8 cellular contexts compared by ENCODE assay signal in the genomic region with DNA sequence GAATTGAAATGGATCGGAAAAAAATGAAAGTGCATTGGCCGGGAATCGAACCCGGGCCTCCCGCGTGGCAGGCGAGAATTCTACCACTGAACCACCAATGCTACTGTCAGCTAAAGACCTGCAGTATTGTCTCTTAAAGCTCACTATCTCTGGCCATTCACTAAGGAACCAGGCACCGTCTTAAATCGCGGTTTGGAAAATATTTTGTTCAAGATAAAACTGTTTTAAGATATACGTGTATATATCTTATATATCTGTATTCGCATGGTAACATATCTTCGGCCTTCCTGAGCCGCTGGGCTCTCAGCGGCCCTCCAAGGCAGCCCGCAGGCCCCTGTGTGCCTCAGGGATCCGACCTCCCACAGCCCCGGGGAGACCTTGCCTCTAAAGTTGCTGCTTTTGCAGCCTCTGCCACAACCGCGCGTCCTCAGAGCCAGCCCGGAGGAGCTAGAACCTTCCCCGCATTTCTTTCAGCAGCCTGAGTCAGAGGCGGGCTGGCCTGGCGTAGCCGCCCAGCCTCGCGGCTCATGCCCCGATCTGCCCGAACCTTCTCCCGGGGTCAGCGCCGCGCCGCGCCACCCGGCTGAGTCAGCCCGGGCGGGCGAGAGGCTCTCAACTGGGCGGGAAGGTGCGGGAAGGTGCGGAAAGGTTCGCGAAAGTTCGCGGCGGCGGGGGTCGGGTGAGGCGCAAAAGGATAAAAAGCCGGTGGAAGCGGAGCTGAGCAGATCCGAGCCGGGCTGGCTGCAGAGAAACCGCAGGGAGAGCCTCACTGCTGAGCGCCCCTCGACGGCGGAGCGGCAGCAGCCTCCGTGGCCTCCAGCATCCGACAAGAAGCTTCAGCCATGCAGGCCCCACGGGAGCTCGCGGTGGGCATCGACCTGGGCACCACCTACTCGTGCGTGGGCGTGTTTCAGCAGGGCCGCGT. TPM values are rescaled to one million over a fixed set of nuclear protein-coding genes. Genes with fewer than 3 reads are reported as not detected.
DNase-seq lines count a peak whose midpoint lies in the region; ATAC-seq, FAIRE-seq and TF ChIP-seq lines count a peak whose summit lies in the region.
"Not testable (repeated sequence)": the region's sequence is repeated elsewhere in the genome, so short reads cannot be mapped to it uniquely, and the experiment has no call there.

A gene (plus strand): TSS at position 724 of the 925 bp plus-strand sequence. CDS start 119 bp downstream, at position 843.

- H4K8ac ChIP-seq in H1 (ENCODE audit: extremely low read depth, insufficient read depth, low read length) = not testable (repeated sequence)

- not testable (repeated sequence) for H3K4me1 ChIP-seq in HUES64 (ENCODE audit: insufficient read depth, low read length); OCI-LY3 (ENCODE audit: low read length); H1 (replicated peaks in 1 of 4; ENCODE audit: control insufficient read depth in 3 of 4, insufficient read depth in 4 of 4, low read length in 3 of 4)

- TF ChIP-seq CTCF in OCI-LY3 (IDR thresholded peaks at IDR 0.05; ENCODE audit: low read depth, low read length); H1 (IDR thresholded peaks at IDR 0.05; ENCODE audit: control extremely low read depth in 1 of 3, insufficient read depth in 1 of 3, low read depth in 1 of 3, low read length in 3 of 3): not testable (repeated sequence)

- not testable (repeated sequence) for H3K79me2 ChIP-seq in OCI-LY3 (ENCODE audit: low read length); H1 (ENCODE audit: control insufficient read depth in 1 of 2, insufficient read depth in 2 of 2, low read length in 2 of 2)

- under 1% methylated on average over 55 of the region's 72 CpGs for WGBS in HUES64
- WGBS in H1 (ENCODE audit: extremely low coverage in 1 of 2, insufficient coverage in 1 of 2, insufficient read length in 1 of 2, insufficient replicate concordance in 2 of 2, low coverage in 1 of 2, low lambda C conversion rate in 2 of 2, missing lambda C conversion rate in 1 of 2), 2 experiments = 2% methylated on average over 41 of the region's 72 CpGs; no CpG with 5 or more reads in 1 of the 2 experiments

- POLR2A ChIA-PET in H1 (lab: Charles Lee; ENCODE audit: partially characterized antibody) = not testable (repeated sequence)

- not testable (repeated sequence) for H2BK120ac ChIP-seq in H1 (replicated peaks; ENCODE audit: low read depth, low read length)

- not testable (repeated sequence) for H2BK15ac ChIP-seq in H1 (ENCODE audit: low read length)

- peak; percentile 39 for ATAC-seq in GM21360 (IDR thresholded peaks at IDR 0.05; ENCODE audit: unreplicated experiment)

- not testable (repeated sequence) for H3K56ac ChIP-seq in H1 (replicated peaks; ENCODE audit: insufficient read length, low read depth, low read length)

- TF ChIP-seq EP300 in H1 (IDR thresholded peaks at IDR 0.05; ENCODE audit: borderline replicate concordance in 1 of 2, low read depth in 2 of 2, low read length in 2 of 2) = not testable (repeated sequence)

- H3K9me3 ChIP-seq in HUES64 (ENCODE audit: insufficient read depth, low read depth, low read length); OCI-LY3 (ENCODE audit: insufficient read depth, low read length); H1 (ENCODE audit: insufficient read depth in 2 of 2, low read depth in 1 of 2, low read length in 1 of 2): not testable (repeated sequence)

- CTCF ChIA-PET in H1 (lab: Charles Lee; ENCODE audit: partially characterized antibody) = interaction anchor here (1.3 kb wide), 1 partner anchor 37 kb away, joined by 4 read pairs; no protein-coding TSS in a partner anchor

- not testable (repeated sequence) for H2AK5ac ChIP-seq in H1 (ENCODE audit: low read depth, low read length)

- not testable (repeated sequence) for H4K5ac ChIP-seq in H1 (ENCODE audit: insufficient read length, low read depth, low read length)

- H3K14ac ChIP-seq in H1 (ENCODE audit: insufficient read length) = not testable (repeated sequence)

- H3K27me3 ChIP-seq in HUES64 (ENCODE audit: insufficient read depth, low read length) = peaks cover 40% of the 10 kb centered on the region
- H3K27me3 ChIP-seq in OCI-LY3 (ENCODE audit: low read depth, low read length) = not testable (repeated sequence)
- peaks cover 11 to 21% (median 16%) of the 10 kb centered on the region in 4 experiments; a peak in 6 of 7 replicates for H3K27me3 ChIP-seq in H1 (replicated peaks in 1 of 4; ENCODE audit: control insufficient read depth in 3 of 4, extremely low read depth in 1 of 4, insufficient read depth in 3 of 4, low read length in 3 of 4)

- peak; percentile 94 for DNase-seq in CD1c-positive myeloid dendritic cell (ENCODE audit: extremely low spot score)
- DNase-seq in activated CD8-positive, alpha-beta memory T cell treated with anti-CD3 and anti-CD28 coated beads, Interleukin-2, amount 50 U/mL, for 48 hours = peak; percentile 97
- DNase-seq in H1 (ENCODE audit: low read depth in 1 of 2, low spot score in 2 of 2) = peak in 1 of 2 experiments; percentile 88
- peak; percentile 79 to 83 for DNase-seq in lung microvascular endothelial cell (ENCODE audit: low read depth in 2 of 2)
- peak; percentile 72 to 75 for DNase-seq in stimulated activated CD4-positive, alpha-beta T cell treated with anti-CD3 and anti-CD28 coated beads, Interleukin-4, amount 100 ng/mL, for 4 hours

- not testable (repeated sequence) for H2BK5ac ChIP-seq in H1 (ENCODE audit: low read depth, low read length)

- H3K4me3 ChIP-seq in HUES64 (ENCODE audit: low read length) (peak within 1 kb of the TSS; percentile 92), OCI-LY3 (ENCODE audit: low read length) (peak within 1 kb of the TSS; percentile 76), H1 (ENCODE audit: extremely low read depth in 1 of 4, insufficient read depth in 2 of 4, low read depth in 3 of 4, low read length in 4 of 4) (peak within 1 kb of the TSS; percentile 54 to 73 (median 64))

- not testable (repeated sequence) for H3K79me1 ChIP-seq in H1 (ENCODE audit: low read depth, low read length)

- not testable (repeated sequence) for H2BK20ac ChIP-seq in H1 (ENCODE audit: low read length)

- not testable (repeated sequence) for H4K20me1 ChIP-seq in OCI-LY3 (ENCODE audit: insufficient read depth, low read length); H1 (replicated peaks in 1 of 2; ENCODE audit: control insufficient read depth in 1 of 2, insufficient read depth in 2 of 2, low read length in 2 of 2)

- H4K91ac ChIP-seq in H1 (replicated peaks; ENCODE audit: insufficient read length, low read length) = not testable (repeated sequence)

- H3K9ac ChIP-seq in HUES64 (ENCODE audit: low read depth, low read length) = peak within 1 kb of the TSS; percentile 73
- peak within 1 kb of the TSS; percentile 67 for H3K9ac ChIP-seq in OCI-LY3 (ENCODE audit: low read length)
- peak within 1 kb of the TSS in 1 of 4 experiments; percentile 13; a peak in 1 of 7 replicates for H3K9ac ChIP-seq in H1 (replicated peaks in 1 of 4; ENCODE audit: extremely low read depth in 1 of 4, low read depth in 3 of 4, low read length in 3 of 4)

- H2AFZ ChIP-seq in OCI-LY3 (ENCODE audit: low read depth, low read length) (peak within 1 kb of the TSS; percentile 36), H1 (ENCODE audit: low read length) (peak within 1 kb of the TSS; percentile 0; the same call in 1 of the 2 replicates)

- H3K23ac ChIP-seq in H1 (ENCODE audit: insufficient read length) = not testable (repeated sequence)

- not testable (repeated sequence) for H3K4ac ChIP-seq in H1 (replicated peaks; ENCODE audit: insufficient read length, low read depth, low read length)

- H3K4me2 ChIP-seq in OCI-LY3 (ENCODE audit: low read length) = peak within 1 kb of the TSS; percentile 73
- peak within 1 kb of the TSS; percentile 49 to 64 for H3K4me2 ChIP-seq in H1 (ENCODE audit: insufficient read depth in 1 of 2, low read depth in 2 of 2, low read length in 2 of 2)

- H3K27ac ChIP-seq in HUES64 (ENCODE audit: low read depth, low read length); H1 (ENCODE audit: low read depth, low read length): not testable (repeated sequence)
- peak within 1 kb of the TSS; percentile 47 for H3K27ac ChIP-seq in OCI-LY3 (ENCODE audit: low read length)

- not testable (repeated sequence) for TF ChIP-seq RAD21 in H1 (IDR thresholded peaks at IDR 0.05 in 1 of 2, conservative IDR thresholded peaks at IDR 0.05 in 1 of 2; ENCODE audit: low read depth in 2 of 2, low read length in 2 of 2)

- H2BK12ac ChIP-seq in H1 (ENCODE audit: low read depth, low read length) = not testable (repeated sequence)

- H3K36me3 ChIP-seq in HUES64 (ENCODE audit: insufficient read depth, low read length); OCI-LY3 (replicated peaks; ENCODE audit: low read depth, low read length); H1 (ENCODE audit: control insufficient read depth in 2 of 4, insufficient read depth in 4 of 4, low read length in 3 of 4): not testable (repeated sequence)

- TF ChIP-seq POLR2A in H1 (IDR thresholded peaks at IDR 0.05; ENCODE audit: control extremely low read depth in 1 of 2, low read depth in 2 of 2, low read length in 2 of 2) = not testable (repeated sequence)

- not testable (repeated sequence) for H3K23me2 ChIP-seq in H1 (ENCODE audit: low read depth, low read length)

- H3K18ac ChIP-seq in H1 (ENCODE audit: extremely low read depth, low read length) = not testable (repeated sequence)

- FAIRE-seq in H1 (lab: Jason Lieb, UNC) = not testable (repeated sequence)

TF ChIP-seq in H1, 55 proteins besides CTCF, POLR2A, EP300 and RAD21 (continues in another document):
- TF ChIP-seq TAF7 (optimal IDR thresholded peaks at IDR 0.05; ENCODE audit: borderline replicate concordance, low read depth, low read length) (peak; percentile 38), CEBPB (IDR thresholded peaks at IDR 0.05; ENCODE audit: low read depth, low read length) (peak; percentile 53; the same call in 1 of the 2 replicates), PHF8 (conservative IDR thresholded peaks at IDR 0.05; ENCODE audit: low read depth, low read length) (0 out of 2 replicates have a peak, but pooled peaks have one; percentile 11)

RNA-seq across cellular contexts. Expression of the gene that starts here (rescaled TPM):
- not detected for polyA plus RNA-seq in HUES64 (2013, experiment 1 of 2)
- polyA plus RNA-seq in HUES64 (2013, experiment 2 of 2) = not detected
- 0.15 and 0.17 TPM in 2 replicates for total RNA-seq in H1 (2021; fragmentation: NEBNext Ultra II Directional; extraction: Animal tissue kit (Norgen Biotek cat#: 25700))
- polyA plus RNA-seq in H1 (2011; rRNA removed) = 0.05 and 0.06 TPM in 2 replicates
- polyA plus RNA-seq in H1 (2011; cell fraction: cytosol; rRNA removed) = 0.05 TPM
- polyA plus RNA-seq in H1 (2011; cell fraction: nucleus; rRNA removed) = not detected
- polyA plus RNA-seq in H1 (2012, experiment 1 of 2) = 0.11 to 0.15 TPM in 2 of 4 replicates, not detected in the others
- 0.08 TPM for polyA plus RNA-seq in H1 (2012, experiment 2 of 2)
- polyA plus RNA-seq in H1 (2013, experiment 1 of 2) = not detected
- not detected for polyA plus RNA-seq in H1 (2013, experiment 2 of 2)
- not detected in 2 replicates for polyA minus RNA-seq in H1 (2011; rRNA and poly(A)+ RNA removed)
- polyA minus RNA-seq in H1 (2011; cell fraction: cytosol; rRNA and poly(A)+ RNA removed) = not detected
- polyA minus RNA-seq in H1 (2011; cell fraction: nucleus; rRNA and poly(A)+ RNA removed) = 0.30 TPM
- 0.22 and 0.99 TPM in 2 replicates for total RNA-seq in lung microvascular endothelial cell

Comparison
In these comparisons a context has a peak if more than half of its experiments do, and no peak if none do; other contexts are left out.
1. Peak in DNase-seq in lung microvascular endothelial cell; RNA of the gene not detected or under 1 TPM.